ENCODE assay signal across 19 cellular contexts in the genomic region with DNA sequence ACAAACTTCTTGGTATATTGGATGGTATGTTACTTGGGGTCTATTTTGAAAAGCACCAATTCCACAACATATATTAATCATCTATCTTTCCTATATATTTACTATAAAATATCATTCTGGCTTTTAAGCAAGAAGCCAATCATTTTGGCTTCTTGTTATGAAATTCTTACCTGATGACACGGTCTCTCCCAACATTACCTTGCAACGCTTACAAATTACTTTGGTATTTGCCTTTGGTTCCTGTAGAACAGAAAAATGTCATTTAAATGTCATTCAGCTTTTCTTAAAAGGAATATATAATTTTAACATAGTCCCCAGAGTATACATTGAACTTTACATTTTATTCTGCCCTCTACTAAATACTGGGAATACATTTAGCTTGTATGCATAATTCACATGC. TPM values are rescaled to one million over a fixed set of nuclear protein-coding genes. Genes with fewer than 3 reads are reported as not detected.
DNase-seq lines count a peak whose midpoint lies in the region; ATAC-seq and TF ChIP-seq lines count a peak whose summit lies in the region.
"Had no signal": no experiment of that assay in that cellular context is flagged by ENCODE, and none has a peak within 500 bp of the region (broad histone marks: within the 10 kb centered on the region; RNA-seq: fewer than 3 reads in every experiment).

No MANE protein-coding gene starts in this region.

- peak overlapping the region; percentile 5; the same call in 1 of the 2 replicates for H3K4me2 ChIP-seq in PC-3 (ENCODE audit: low read length)
- no peak overlapping the region for H3K4me2 ChIP-seq in mesendoderm (ENCODE audit: low read length)
- H3K4me2 ChIP-seq: BLaER1 treated with 17β-estradiol and CSF1 and Interleukin-3, amounts not matched to agents 10 nM and 100 nM; GM23338 had no signal

- H3K79me2 ChIP-seq in PC-3 (ENCODE audit: low read length) (no peaks in the 10 kb centered on the region), mesendoderm (ENCODE audit: control insufficient read depth, insufficient read depth, low read length) (no peaks in the 10 kb centered on the region)

- no CpG with 5 or more reads among the region's 2 CpGs for WGBS in mesendoderm (ENCODE audit: extremely low coverage, insufficient coverage, low lambda C conversion rate)

- peaks cover 24% of the 10 kb centered on the region for H3K36me3 Mint-ChIP-seq in Caco-2 (ENCODE audit: insufficient read depth, unreplicated experiment)

- DNase-seq in ELR (ENCODE audit: low read depth) (peak; percentile 26), PC-3 (peak; percentile 66), epithelial cell of esophagus (ENCODE audit: low read depth) (peak; percentile 58), mesendoderm (peak; percentile 57), NCI-H69 (lab: John Stamatoyannopoulos, UW) (no peak), Caco-2 (no peak)
- no peak for DNase-seq in activated CD4-positive, alpha-beta T cell treated with anti-CD3 and anti-CD28 coated beads for 48 hours
- DNase-seq: CD8-positive, alpha-beta T cell; DMS 273 treated with DMSO at 0.1 percent for 48 hours; DMS53; DND-41; GDM1; HCEC 1CT; HFFc6 had no signal

- no peak overlapping the region for H2AFZ ChIP-seq in PC-3 (ENCODE audit: low read length)
- H2AFZ ChIP-seq: GM23338 had no signal

- TF ChIP-seq CTCF in PC-3 (conservative IDR thresholded peaks at IDR 0.05; ENCODE audit: low read depth, low read length) (no peak), epithelial cell of esophagus (IDR thresholded peaks at IDR 0.05; ENCODE audit: insufficient read depth, low read depth, low read length, missing control alignments) (no peak), Caco-2 (IDR thresholded peaks at IDR 0.05; ENCODE audit: insufficient read depth in 1 of 2, low read depth in 1 of 2, low read length in 1 of 2, severe bottlenecking in 1 of 2, unreplicated experiment in 1 of 2) (no peak)

- no peaks in the 10 kb centered on the region for H3K27me3 Mint-ChIP-seq in Caco-2 (ENCODE audit: insufficient read depth, unreplicated experiment)
- H3K27me3 Mint-ChIP-seq: B cell, IgD-negative memory B cell had no signal

- CTCF ChIA-PET in PC-3 (lab: Charles Lee) (no interaction called here), Caco-2 (lab: Charles Lee) (no interaction called here)

- H3K4ac ChIP-seq in mesendoderm (ENCODE audit: low read depth, low read length), result no peak overlapping the region

- ATAC-seq in PC-3, result peak; percentile 31; the same call in 1 of the 2 replicates
- ATAC-seq: CD8-positive, alpha-beta T cell; GM23338; HepG2 had no signal

- H3K9ac ChIP-seq in PC-3 (ENCODE audit: low read length) (no peak overlapping the region), mesendoderm (ENCODE audit: low read length) (no peak overlapping the region)
- H3K9ac ChIP-seq: BLaER1 treated with 17β-estradiol and CSF1 and Interleukin-3, amounts not matched to agents 10 nM and 100 nM had no signal

- H3K27ac ChIP-seq in PC-3 (ENCODE audit: low read length), result no peak overlapping the region
- H3K27ac ChIP-seq in mesendoderm (ENCODE audit: low read depth, low read length), result no peak overlapping the region
- H3K27ac ChIP-seq: BLaER1 treated with 17β-estradiol and CSF1 and Interleukin-3, amounts not matched to agents 10 nM and 100 nM had no signal

- H3K9me3 ChIP-seq in PC-3 (ENCODE audit: low read length) (no peaks in the 10 kb centered on the region), Caco-2 (no peaks in the 10 kb centered on the region)

- no peak overlapping the region for H3K27ac Mint-ChIP-seq in Caco-2 (ENCODE audit: unreplicated experiment)
- H3K27ac Mint-ChIP-seq: B cell; CD8-positive, alpha-beta T cell; GM23338; HFFc6; IgD-negative memory B cell had no signal

- H3K27me3 ChIP-seq in PC-3 (ENCODE audit: low read length) (no peaks in the 10 kb centered on the region), mesendoderm (ENCODE audit: insufficient read depth, low read length, poor library complexity) (no peaks in the 10 kb centered on the region), Caco-2 (replicated peaks; ENCODE audit: control insufficient read depth, insufficient read depth, low read length) (no peaks in the 10 kb centered on the region)
- H3K27me3 ChIP-seq: BLaER1 treated with 17β-estradiol and CSF1 and Interleukin-3, amounts not matched to agents 10 nM and 100 nM had no signal

- no peaks in the 10 kb centered on the region for H3F3A ChIP-seq in PC-3 (ENCODE audit: low read length, unreplicated experiment)

- no peak overlapping the region for H2BK15ac ChIP-seq in mesendoderm (replicated peaks; ENCODE audit: low read depth)

- no peaks in the 10 kb centered on the region for H3K4me1 Mint-ChIP-seq in Caco-2 (ENCODE audit: low read depth, unreplicated experiment)
- H3K4me1 Mint-ChIP-seq: B cell, GM23338, IgD-negative memory B cell had no signal

- H3K9me3 Mint-ChIP-seq in Caco-2 (ENCODE audit: unreplicated experiment), result peaks cover 40% of the 10 kb centered on the region

- no peaks in the 10 kb centered on the region for H4K20me1 ChIP-seq in PC-3 (ENCODE audit: low read length)
- H4K20me1 ChIP-seq: BLaER1 treated with 17β-estradiol and CSF1 and Interleukin-3, amounts not matched to agents 10 nM and 100 nM had no signal

- BruUV-seq in PC-3 (replicated peaks; lab: Mats Ljungman, UMichigan) (no TSS peak), Caco-2 (replicated peaks; lab: Mats Ljungman, UMichigan) (no TSS peak)

- H3K23ac ChIP-seq in mesendoderm (ENCODE audit: low read length), result no peak overlapping the region

- no peak overlapping the region for H3K56ac ChIP-seq in mesendoderm (ENCODE audit: low read length)

- H4K5ac ChIP-seq in mesendoderm (ENCODE audit: low read length), result no peak overlapping the region

- H3K4me1 ChIP-seq in PC-3 (ENCODE audit: insufficient read depth, low read length), result peaks cover 12% of the 10 kb centered on the region
- H3K4me1 ChIP-seq in mesendoderm (ENCODE audit: control insufficient read depth, low read depth, low read length), result peaks cover 3% of the 10 kb centered on the region
- no peaks in the 10 kb centered on the region for H3K4me1 ChIP-seq in Caco-2
- H3K4me1 ChIP-seq: BLaER1 treated with 17β-estradiol and CSF1 and Interleukin-3, amounts not matched to agents 10 nM and 100 nM had no signal

- no peak overlapping the region for H2AK5ac ChIP-seq in mesendoderm (ENCODE audit: low read length)

- H3K4me3 Mint-ChIP-seq in Caco-2 (ENCODE audit: unreplicated experiment), result no peak overlapping the region
- H3K4me3 Mint-ChIP-seq: B cell; CD8-positive, alpha-beta T cell; GM23338; HFFc6; IgD-negative memory B cell had no signal

- intact Hi-C loops in PC-3 (cut with micrococcal nuclease), result no loop called here
- intact Hi-C loops in Caco-2 (cut with micrococcal nuclease; ENCODE audit: unreplicated experiment), result no loop called here

- H3K79me1 ChIP-seq in mesendoderm (ENCODE audit: low read length), result no peaks in the 10 kb centered on the region

- no peak overlapping the region for H3K4me3 ChIP-seq in PC-3 (ENCODE audit: low read length)
- no peak overlapping the region for H3K4me3 ChIP-seq in epithelial cell of esophagus (ENCODE audit: low read length)
- no peak overlapping the region for H3K4me3 ChIP-seq in mesendoderm (ENCODE audit: low read length)
- no peak overlapping the region for H3K4me3 ChIP-seq in Caco-2 (ENCODE audit: low read depth, low read length)
- H3K4me3 ChIP-seq: BLaER1 treated with 17β-estradiol and CSF1 and Interleukin-3, amounts not matched to agents 10 nM and 100 nM; GM23338 had no signal

- no peak overlapping the region for H2BK120ac ChIP-seq in mesendoderm (ENCODE audit: low read depth, low read length)

- H2BK5ac ChIP-seq in mesendoderm (ENCODE audit: low read length), result no peak overlapping the region

- POLR2A ChIA-PET in PC-3 (lab: Charles Lee; ENCODE audit: unreplicated experiment) (interaction anchor here (0.6 kb wide), 2 partner anchors 47 to 50 kb away, joined by 4 read pairs; no protein-coding TSS in a partner anchor), Caco-2 (lab: Charles Lee) (no interaction called here)

- no peaks in the 10 kb centered on the region for H3K9me2 ChIP-seq in PC-3 (replicated peaks; ENCODE audit: low read length)

- H4K8ac ChIP-seq in mesendoderm (ENCODE audit: low read depth, low read length), result no peak overlapping the region

- H3K36me3 ChIP-seq in PC-3 (ENCODE audit: low read depth, low read length), result peaks cover 3% of the 10 kb centered on the region; the same call in 1 of the 2 replicates
- no peaks in the 10 kb centered on the region for H3K36me3 ChIP-seq in mesendoderm (ENCODE audit: control insufficient read depth, insufficient read depth, low read length)
- no peaks in the 10 kb centered on the region for H3K36me3 ChIP-seq in Caco-2 (ENCODE audit: control insufficient read depth, insufficient read depth, low read length)

- no peak overlapping the region for H3K18ac ChIP-seq in mesendoderm (ENCODE audit: low read length)

RNA-seq across cellular contexts. Expression of a gene that starts 27.4 kb away (rescaled TPM):
- total RNA-seq in PC-3 (2014; rRNA removed) (5.0 and 7.0 TPM in 2 replicates), Caco-2 (2022) (10.9 and 11.7 TPM in 2 replicates)
- 13.2 TPM for polyA plus RNA-seq in mesendoderm (2013, experiment 1 of 2)
- polyA plus RNA-seq in mesendoderm (2013, experiment 2 of 2), result 13.8 TPM

RNA-seq across cellular contexts. Expression of a gene that starts 29.2 kb away (rescaled TPM):
- total RNA-seq in PC-3 (2014; rRNA removed), result 5.5 and 7.5 TPM in 2 replicates
- 3.7 TPM for polyA plus RNA-seq in mesendoderm (2013, experiment 1 of 2)
- polyA plus RNA-seq in mesendoderm (2013, experiment 2 of 2), result 3.5 TPM
- 14.6 and 16.1 TPM in 2 replicates for total RNA-seq in Caco-2 (2022)

Comparison
In these comparisons a context has a peak if more than half of its experiments do, and no peak if none do; other contexts are left out.
1. DNase-seq: peak in ELR (single experiment), PC-3 (single experiment), epithelial cell of esophagus (single experiment) and mesendoderm (single experiment); none in activated CD4-positive, alpha-beta T cell treated with anti-CD3 and anti-CD28 coated beads for 48 hours (single experiment), NCI-H69 (single experiment) and Caco-2 (0 of 2).